Comparison of ENCODE assay signal across 1 cellular context in genomic region chr2:152062130-152063091, GRCh38.
TF ChIP-seq lines count a peak whose summit lies in the region.

No MANE protein-coding gene starts in this region.

TF ChIP-seq in SK-N-SH treated with all-trans-retinoic acid at 6 μM for 48 hours, 23 proteins besides CTCF, POLR2A, EP300 and RAD21 (continued from another document):
- TF ChIP-seq CREB5 (CRISPR knock-in tag; IDR thresholded peaks at IDR 0.05; ENCODE audit: low read depth): no peak
- TF ChIP-seq ZNF565 (CRISPR knock-in tag; conservative IDR thresholded peaks at IDR 0.05; ENCODE audit: low read depth): no peak
- TF ChIP-seq ZC3H10 (CRISPR knock-in tag; IDR thresholded peaks at IDR 0.05): no peak
- no peak for TF ChIP-seq TOX (CRISPR knock-in tag; IDR thresholded peaks at IDR 0.05; ENCODE audit: borderline replicate concordance)
- TF ChIP-seq ARNTL (CRISPR knock-in tag; IDR thresholded peaks at IDR 0.05; ENCODE audit: borderline replicate concordance, low read depth): no peak
- no peak for TF ChIP-seq ESRRG (CRISPR knock-in tag; IDR thresholded peaks at IDR 0.05)
- TF ChIP-seq ZNF8 (CRISPR knock-in tag; IDR thresholded peaks at IDR 0.05): no peak
TF ChIP-seq in SK-N-SH treated with all-trans-retinoic acid at 6 μM for 48 hours: peak in this region for 0.
